In the genomic region with DNA sequence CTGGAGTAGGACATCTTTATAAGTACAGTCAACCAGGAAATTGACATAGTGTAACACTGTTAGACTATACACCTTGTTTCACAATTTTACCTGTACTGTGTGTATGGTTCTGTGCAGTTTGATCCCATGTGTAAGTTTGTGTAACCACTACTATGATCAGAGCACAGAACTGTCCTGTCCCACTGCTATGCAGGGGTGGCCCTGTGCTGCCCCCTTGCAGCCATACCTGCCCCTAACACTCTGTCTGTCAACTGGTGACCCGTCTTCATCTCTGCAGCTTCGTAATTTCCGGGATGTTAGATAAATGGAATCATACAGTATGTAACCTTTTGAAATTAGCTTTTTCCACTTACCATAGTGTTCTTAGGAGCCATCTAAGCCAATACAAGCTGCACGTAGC, we compare ENCODE assay signal across 13 cellular contexts. TPM values are rescaled to one million over a fixed set of nuclear protein-coding genes. Genes with fewer than 3 reads are reported as not detected.
DNase-seq lines count a peak whose midpoint lies in the region; ATAC-seq, FAIRE-seq and TF ChIP-seq lines count a peak whose summit lies in the region.
"Had no signal": no experiment of that assay in that cellular context is flagged by ENCODE, and none has a peak within 500 bp of the region (broad histone marks: within the 10 kb centered on the region; RNA-seq: fewer than 3 reads in every experiment).

No MANE protein-coding gene starts in this region.

- TF ChIP-seq CTCF in PC-3 (conservative IDR thresholded peaks at IDR 0.05; ENCODE audit: low read depth, low read length) (peak; percentile 62), endothelial cell of umbilical vein (IDR thresholded peaks at IDR 0.05; ENCODE audit: extremely low read depth in 1 of 2, insufficient read depth in 1 of 2, low read depth in 1 of 2, low read length in 2 of 2) (peak; percentile 12 to 23)

- H3F3A ChIP-seq in PC-3 (ENCODE audit: low read length, unreplicated experiment), result no peaks in the 10 kb centered on the region

- CTCF ChIA-PET in PC-3 (lab: Charles Lee) (no interaction called here), endothelial cell of umbilical vein (lab: Charles Lee) (interaction anchor here (1.2 kb wide), 1 partner anchor 193 kb away, joined by 4 read pairs; no protein-coding TSS in a partner anchor)

- H2AFZ ChIP-seq in PC-3 (ENCODE audit: low read length) (no peak overlapping the region), endothelial cell of umbilical vein (ENCODE audit: low read depth, low read length) (no peak overlapping the region)

- TF ChIP-seq POLR2A in endothelial cell of umbilical vein (IDR thresholded peaks at IDR 0.05; ENCODE audit: low read depth, low read length), result no peak
- no peak for TF ChIP-seq POLR2A in GM18505 (IDR thresholded peaks at IDR 0.05; ENCODE audit: borderline replicate concordance, extremely low read depth, insufficient read depth, insufficient read length)

- H3K27me3 ChIP-seq in PC-3 (ENCODE audit: low read length), result no peaks in the 10 kb centered on the region
- H3K27me3 ChIP-seq in endothelial cell of umbilical vein (ENCODE audit: control insufficient read depth in 2 of 2, insufficient read depth in 2 of 2, low read length in 2 of 2), result peaks cover 0 to 2% of the 10 kb centered on the region in 2 experiments
- H3K27me3 ChIP-seq: upper lobe of left lung had no signal

- no peak overlapping the region for H3K4me3 Mint-ChIP-seq in stimulated activated naive CD8-positive, alpha-beta T cell treated with anti-CD3 and anti-CD28 coated beads, Interleukin-15, amount 100 ng/mL, for 72 hours
- H3K4me3 Mint-ChIP-seq: effector memory CD8-positive, alpha-beta T cell had no signal

- POLR2A ChIA-PET in PC-3 (lab: Charles Lee; ENCODE audit: unreplicated experiment), result no interaction called here
- POLR2A ChIA-PET in endothelial cell of umbilical vein (lab: Charles Lee), result no interaction called here

- intact Hi-C loops in Right ventricle myocardium inferior (cut with DNase I) (no loop called here), cardiac septum (cut with DNase I) (no loop called here), PC-3 (cut with micrococcal nuclease) (no loop called here), endothelial cell of umbilical vein (cut with micrococcal nuclease) (no loop called here)

- no peaks in the 10 kb centered on the region for H3K27me3 Mint-ChIP-seq in stimulated activated naive CD8-positive, alpha-beta T cell treated with anti-CD3 and anti-CD28 coated beads, Interleukin-15, amount 100 ng/mL, for 72 hours

- peak; percentile 68 for ATAC-seq in Right ventricle myocardium inferior
- peak; percentile 67; the same call in 1 of the 2 replicates for ATAC-seq in PC-3
- peak; percentile 74 for ATAC-seq in stimulated activated naive CD8-positive, alpha-beta T cell treated with anti-CD3 and anti-CD28 coated beads, Interleukin-15, amount 100 ng/mL, for 72 hours
- no peak for ATAC-seq in HG02678 (IDR thresholded peaks at IDR 0.05; ENCODE audit: unreplicated experiment)
- ATAC-seq in GM18505 (IDR thresholded peaks at IDR 0.05; ENCODE audit: unreplicated experiment), result no peak
- ATAC-seq: effector memory CD8-positive, alpha-beta T cell had no signal

- H3K4me1 ChIP-seq in PC-3 (ENCODE audit: insufficient read depth, low read length), result peaks cover 14% of the 10 kb centered on the region
- H3K4me1 ChIP-seq in endothelial cell of umbilical vein (ENCODE audit: control insufficient read depth, extremely low read depth, insufficient read depth, low read length), result no peaks in the 10 kb centered on the region
- H3K4me1 ChIP-seq: Caco-2, upper lobe of left lung had no signal

- no TSS peak for BruUV-seq in PC-3 (replicated peaks; lab: Mats Ljungman, UMichigan)
- BruUV-seq in endothelial cell of umbilical vein (replicated peaks; lab: Mats Ljungman, UMichigan), result no TSS peak

- no peaks in the 10 kb centered on the region for H3K9me2 ChIP-seq in PC-3 (replicated peaks; ENCODE audit: low read length)

- H3K9me1 ChIP-seq in endothelial cell of umbilical vein (replicated peaks; ENCODE audit: control insufficient read depth, extremely low read depth, insufficient read depth, low read length), result no peaks in the 10 kb centered on the region

- no peaks in the 10 kb centered on the region for H3K9me3 Mint-ChIP-seq in stimulated activated naive CD8-positive, alpha-beta T cell treated with anti-CD3 and anti-CD28 coated beads, Interleukin-15, amount 100 ng/mL, for 72 hours
- H3K9me3 Mint-ChIP-seq: effector memory CD8-positive, alpha-beta T cell had no signal

- H3K79me2 ChIP-seq in PC-3 (ENCODE audit: low read length) (no peaks in the 10 kb centered on the region), endothelial cell of umbilical vein (ENCODE audit: control insufficient read depth, insufficient read depth, low read length) (no peaks in the 10 kb centered on the region)

- no peak overlapping the region for H3K4me2 ChIP-seq in PC-3 (ENCODE audit: low read length)
- H3K4me2 ChIP-seq in endothelial cell of umbilical vein (ENCODE audit: insufficient read depth, low read length), result no peak overlapping the region

- H3K36me3 ChIP-seq in PC-3 (ENCODE audit: low read depth, low read length) (no peaks in the 10 kb centered on the region), endothelial cell of umbilical vein (ENCODE audit: control insufficient read depth in 2 of 2, extremely low read depth in 1 of 2, insufficient read depth in 2 of 2, low read length in 2 of 2) (no peaks in the 10 kb centered on the region)
- H3K36me3 ChIP-seq: upper lobe of left lung had no signal

- DNase-seq in Right ventricle myocardium inferior (ENCODE audit: missing footprints) (no peak), cardiac septum (ENCODE audit: low spot score) (no peak), PC-3 (peak; percentile 31), endothelial cell of umbilical vein (ENCODE audit: low read depth, low spot score) (peak; percentile 6), occipital lobe (lab: John Stamatoyannopoulos, UW) (no peak)
- peak; percentile 16 to 23 for DNase-seq in stimulated activated naive CD8-positive, alpha-beta T cell treated with anti-CD3 and anti-CD28 coated beads, Interleukin-15, amount 100 ng/mL, for 72 hours
- DNase-seq: NCI-H526 treated with DMSO at 0.1 percent for 48 hours, upper lobe of left lung had no signal

- no peak overlapping the region for H3K27ac ChIP-seq in PC-3 (ENCODE audit: low read length)
- no peak overlapping the region for H3K27ac ChIP-seq in endothelial cell of umbilical vein (ENCODE audit: insufficient read depth, low read depth, low read length)
- H3K27ac ChIP-seq: upper lobe of left lung had no signal

- H4K20me1 ChIP-seq in PC-3 (ENCODE audit: low read length), result no peaks in the 10 kb centered on the region
- H4K20me1 ChIP-seq in endothelial cell of umbilical vein (replicated peaks; ENCODE audit: control insufficient read depth, extremely low read depth, insufficient read depth, low read length), result no peaks in the 10 kb centered on the region

- FAIRE-seq in endothelial cell of umbilical vein (lab: Jason Lieb, UNC), result peak; percentile 24

- H3K9me3 ChIP-seq in PC-3 (ENCODE audit: low read length) (no peaks in the 10 kb centered on the region), endothelial cell of umbilical vein (replicated peaks; ENCODE audit: control insufficient read depth, insufficient read depth, low read length) (no peaks in the 10 kb centered on the region)
- H3K9me3 ChIP-seq: Caco-2, upper lobe of left lung had no signal

- no peak overlapping the region for H3K4me3 ChIP-seq in PC-3 (ENCODE audit: low read length)
- no peak overlapping the region for H3K4me3 ChIP-seq in endothelial cell of umbilical vein (replicated peaks in 1 of 3; ENCODE audit: insufficient read depth in 1 of 3, low read depth in 1 of 3, low read length in 3 of 3)
- H3K4me3 ChIP-seq: upper lobe of left lung had no signal

- H3K27ac Mint-ChIP-seq in stimulated activated naive CD8-positive, alpha-beta T cell treated with anti-CD3 and anti-CD28 coated beads, Interleukin-15, amount 100 ng/mL, for 72 hours, result no peak overlapping the region
- H3K27ac Mint-ChIP-seq: effector memory CD8-positive, alpha-beta T cell had no signal

- no peak overlapping the region for H3K9ac ChIP-seq in PC-3 (ENCODE audit: low read length)
- H3K9ac ChIP-seq in endothelial cell of umbilical vein (replicated peaks; ENCODE audit: extremely low read depth, insufficient read depth, low read length), result no peak overlapping the region

- no peaks in the 10 kb centered on the region for H3K4me1 Mint-ChIP-seq in stimulated activated naive CD8-positive, alpha-beta T cell treated with anti-CD3 and anti-CD28 coated beads, Interleukin-15, amount 100 ng/mL, for 72 hours

- dilution Hi-C loops in endothelial cell of umbilical vein (cut with MboI; ENCODE audit: extremely low pct_ligation_motif_present, low sequenced_read_pairs), result no loop called here

TF ChIP-seq in endothelial cell of umbilical vein, 7 proteins besides CTCF, POLR2A, EP300 and RAD21:
- no peak for TF ChIP-seq MYC (IDR thresholded peaks at IDR 0.05; ENCODE audit: low read depth, low read length)
- TF ChIP-seq POLR2AphosphoS5 (IDR thresholded peaks at IDR 0.05; ENCODE audit: insufficient read depth, low read depth, low read length), result no peak
- TF ChIP-seq EZH2 (IDR thresholded peaks at IDR 0.05; ENCODE audit: borderline replicate concordance, low read depth, low read length, severe bottlenecking), result no peak
- no peak for TF ChIP-seq FOS (IDR thresholded peaks at IDR 0.05; ENCODE audit: borderline replicate concordance, insufficient read depth, low read length)
- TF ChIP-seq, protein P1, sequence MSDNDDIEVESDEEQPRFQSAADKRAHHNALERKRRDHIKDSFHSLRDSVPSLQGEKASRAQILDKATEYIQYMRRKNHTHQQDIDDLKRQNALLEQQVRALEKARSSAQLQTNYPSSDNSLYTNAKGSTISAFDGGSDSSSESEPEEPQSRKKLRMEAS (IDR thresholded peaks at IDR 0.05; ENCODE audit: insufficient read depth, insufficient read length), result no peak
- no peak for TF ChIP-seq JUN (IDR thresholded peaks at IDR 0.05; ENCODE audit: borderline replicate concordance, insufficient read depth, insufficient read length, low read depth)
- TF ChIP-seq GATA2 (IDR thresholded peaks at IDR 0.05; ENCODE audit: insufficient read depth, insufficient read length, low read depth, low read length), result no peak

RNA-seq across cellular contexts. Expression of gene RD3L, which starts 58.7 kb away (rescaled TPM):
- 25.1 TPM for total RNA-seq in Right ventricle myocardium inferior
- 13.1 TPM for total RNA-seq in cardiac septum
- total RNA-seq in PC-3 (2014; rRNA removed), result not detected in 2 replicates
- not detected in 2 replicates for total RNA-seq in endothelial cell of umbilical vein
- polyA plus RNA-seq in endothelial cell of umbilical vein, result not detected in 2 replicates
- not detected in 2 replicates for polyA plus RNA-seq in endothelial cell of umbilical vein (2011; cell fraction: cytosol; rRNA removed)
- not detected in 2 replicates for polyA plus RNA-seq in endothelial cell of umbilical vein (2011; cell fraction: nucleus; rRNA removed)
- not detected in 2 replicates for polyA plus RNA-seq in endothelial cell of umbilical vein (2012)
- polyA minus RNA-seq in endothelial cell of umbilical vein, result not detected in 2 replicates
- not detected for polyA minus RNA-seq in endothelial cell of umbilical vein (2011; cell fraction: cytosol; rRNA and poly(A)+ RNA removed)
- polyA minus RNA-seq in endothelial cell of umbilical vein (2011; cell fraction: nucleus; rRNA and poly(A)+ RNA removed), result not detected in 2 replicates
- not detected for total RNA-seq in occipital lobe
- total RNA-seq: Caco-2, lung microvascular endothelial cell, upper lobe of left lung had no signal

Comparison
In these comparisons a context has a peak if more than half of its experiments do, and no peak if none do; other contexts are left out.
1. ATAC-seq: peak in Right ventricle myocardium inferior (single experiment), PC-3 (single experiment) and stimulated activated naive CD8-positive, alpha-beta T cell treated with anti-CD3 and anti-CD28 coated beads, Interleukin-15, amount 100 ng/mL, for 72 hours (single experiment); none in HG02678 (single experiment) and GM18505 (single experiment).
2. DNase-seq: peak in PC-3 (single experiment), endothelial cell of umbilical vein (single experiment) and stimulated activated naive CD8-positive, alpha-beta T cell treated with anti-CD3 and anti-CD28 coated beads, Interleukin-15, amount 100 ng/mL, for 72 hours (2 of 2); none in Right ventricle myocardium inferior (single experiment), cardiac septum (single experiment) and occipital lobe (single experiment).
3. RNA of gene RD3L, which starts 58.7 kb away (total RNA-seq): 25.1 TPM in Right ventricle myocardium inferior (single experiment) and 13.1 TPM in cardiac septum (single experiment); not detected in PC-3, not detected in endothelial cell of umbilical vein and not detected in occipital lobe (single experiment); every median in the first group is over 10 times any median in the second.